In genomic region chr6:46288863-46289262, GRCh38 we compare ENCODE assay signal across 23 cellular contexts.
"Had no signal": no experiment of that assay in that cellular context is flagged by ENCODE, and none has a peak within 500 bp of the region (broad histone marks: within the 10 kb centered on the region; RNA-seq: fewer than 3 reads in every experiment).

No MANE protein-coding gene starts in this region.

- H3K36me3 Mint-ChIP-seq: activated naive CD8-positive, alpha-beta T cell treated with anti-CD3 and anti-CD28 coated beads, Interleukin-2, amount 10 ng/mL, durations not matched to agents 7 days and 5 days; brain; memory B cell; natural killer cell treated with Interleukin-12 subunit alpha and Interleukin-12 subunit beta and Interleukin-15 and Interleukin-18, amount 100 ng/mL, for 72 hours; WTC11 had no signal

- ATAC-seq: left lung; natural killer cell treated with Interleukin-12 subunit alpha and Interleukin-12 subunit beta and Interleukin-15 and Interleukin-18, amount 100 ng/mL, for 72 hours; right lobe of liver; stimulated activated naive CD8-positive, alpha-beta T cell treated with anti-CD3 and anti-CD28 coated beads, Interleukin-15, amount 100 ng/mL, for 72 hours; WTC11 had no signal

- H3K4me3 Mint-ChIP-seq: activated naive CD8-positive, alpha-beta T cell treated with anti-CD3 and anti-CD28 coated beads, Interleukin-2, amount 10 ng/mL, durations not matched to agents 7 days and 5 days; activated T-helper 1 cell treated with anti-CD3 and anti-CD28 coated beads, Interleukin-12 subunit alpha, Interleukin-12 subunit beta, Interleukin-2, Interleukin-4 antibody, amounts not matched to agents 30 ng/mL and 10 ng/mL and 1 ng/mL, durations not matched to agents 14 hours and 24 hours and 36 hours; brain; central memory CD8-positive, alpha-beta T cell; memory B cell; natural killer cell treated with Interleukin-12 subunit alpha and Interleukin-12 subunit beta and Interleukin-15 and Interleukin-18, amount 100 ng/mL, for 72 hours; stimulated activated naive CD8-positive, alpha-beta T cell treated with anti-CD3 and anti-CD28 coated beads, Interleukin-15, amount 100 ng/mL, for 72 hours; WTC11 had no signal

- H3K27me3 ChIP-seq: esophagus muscularis mucosa, left lung, right lobe of liver, spleen, upper lobe of left lung had no signal

- H3K9me3 ChIP-seq: esophagus muscularis mucosa, left lung, right lobe of liver, spleen, upper lobe of left lung had no signal

- H3K9me3 Mint-ChIP-seq: activated naive CD8-positive, alpha-beta T cell treated with anti-CD3 and anti-CD28 coated beads, Interleukin-2, amount 10 ng/mL, durations not matched to agents 7 days and 5 days; activated T-helper 1 cell treated with anti-CD3 and anti-CD28 coated beads, Interleukin-12 subunit alpha, Interleukin-12 subunit beta, Interleukin-2, Interleukin-4 antibody, amounts not matched to agents 30 ng/mL and 10 ng/mL and 1 ng/mL, durations not matched to agents 14 hours and 24 hours and 36 hours; brain; central memory CD8-positive, alpha-beta T cell; memory B cell; natural killer cell treated with Interleukin-12 subunit alpha and Interleukin-12 subunit beta and Interleukin-15 and Interleukin-18, amount 100 ng/mL, for 72 hours; stimulated activated naive CD8-positive, alpha-beta T cell treated with anti-CD3 and anti-CD28 coated beads, Interleukin-15, amount 100 ng/mL, for 72 hours; WTC11 had no signal

- H3K27ac ChIP-seq: left lung, right lobe of liver, spleen, upper lobe of left lung had no signal

- H3K4me1 ChIP-seq: left lung, right lobe of liver, upper lobe of left lung had no signal

- H3K4me1 Mint-ChIP-seq: activated naive CD8-positive, alpha-beta T cell treated with anti-CD3 and anti-CD28 coated beads, Interleukin-2, amount 10 ng/mL, durations not matched to agents 7 days and 5 days; central memory CD8-positive, alpha-beta T cell had no signal

- FAIRE-seq: kidney, TTC549 had no signal

- H3K27ac Mint-ChIP-seq: activated naive CD8-positive, alpha-beta T cell treated with anti-CD3 and anti-CD28 coated beads, Interleukin-2, amount 10 ng/mL, durations not matched to agents 7 days and 5 days; activated T-helper 1 cell treated with anti-CD3 and anti-CD28 coated beads, Interleukin-12 subunit alpha, Interleukin-12 subunit beta, Interleukin-2, Interleukin-4 antibody, amounts not matched to agents 30 ng/mL and 10 ng/mL and 1 ng/mL, durations not matched to agents 14 hours and 24 hours and 36 hours; brain; memory B cell; natural killer cell treated with Interleukin-12 subunit alpha and Interleukin-12 subunit beta and Interleukin-15 and Interleukin-18, amount 100 ng/mL, for 72 hours; WTC11 had no signal

- DNase-seq: activated CD4-positive, alpha-beta T cell treated with anti-CD3 and anti-CD28 coated beads for 48 hours; activated CD8-positive, alpha-beta memory T cell treated with anti-CD3 and anti-CD28 coated beads, Interleukin-2, amount 50 U/mL, for 48 hours; activated naive CD4-positive, alpha-beta T cell; activated naive CD8-positive, alpha-beta T cell treated with anti-CD3 and anti-CD28 coated beads, Interleukin-2, amount 10 ng/mL, durations not matched to agents 7 days and 5 days; cortex of kidney; effector CD4-positive, alpha-beta T cell; hypothalamus; kidney; left lung; occipital lobe; right lobe of liver; spleen; stimulated activated naive CD8-positive, alpha-beta T cell treated with anti-CD3 and anti-CD28 coated beads, Interleukin-15, amount 100 ng/mL, for 72 hours; T-helper 2 cell; upper lobe of left lung had no signal

- H3K4me3 ChIP-seq: esophagus muscularis mucosa, left lung, right lobe of liver, spleen, upper lobe of left lung had no signal

- H3K36me3 ChIP-seq: esophagus muscularis mucosa, left lung, right lobe of liver, spleen, upper lobe of left lung had no signal
